1 cellular context compared by ENCODE assay signal in the genomic region with DNA sequence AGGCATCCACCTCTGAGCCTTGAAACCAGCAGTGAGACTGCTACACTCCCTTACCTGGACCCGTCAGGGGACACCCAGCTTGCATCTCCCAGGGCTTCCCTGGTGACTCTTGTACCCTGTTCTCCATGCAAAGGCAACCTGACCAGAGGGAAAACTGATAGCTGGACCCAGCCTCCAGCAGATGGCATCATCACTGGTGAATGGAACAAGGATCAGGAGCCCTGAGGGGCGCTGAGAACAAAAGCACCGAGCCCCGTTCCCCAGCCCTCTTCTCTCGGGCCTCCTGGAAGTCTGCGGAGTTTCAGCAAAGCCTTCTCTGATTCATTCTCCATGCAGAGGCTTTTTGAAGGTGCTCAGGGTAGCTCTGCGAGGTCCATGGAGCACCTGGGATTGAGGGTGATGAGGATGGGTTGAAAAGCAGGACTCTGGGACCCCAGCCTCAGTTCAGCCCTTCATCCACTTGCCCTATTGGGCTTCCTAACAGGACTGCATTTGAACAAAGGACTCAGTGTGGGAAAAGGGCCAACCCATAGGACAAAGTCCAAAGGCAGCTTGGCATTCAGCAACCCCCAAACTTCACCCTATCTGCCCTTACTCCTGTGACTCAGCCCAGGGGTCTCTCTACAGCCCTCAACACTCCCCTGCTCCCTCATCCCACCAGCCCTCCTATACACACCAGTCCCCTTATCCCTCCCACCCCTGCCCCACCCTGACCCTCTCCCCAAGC.
TF ChIP-seq lines count a peak whose summit lies in the region.

No MANE protein-coding gene starts in this region.

TF ChIP-seq in H1, 55 proteins besides CTCF, POLR2A, EP300 and RAD21:
- no peak for TF ChIP-seq GTF2F1 (IDR thresholded peaks at IDR 0.05; ENCODE audit: borderline replicate concordance, low read depth, low read length)
- no peak for TF ChIP-seq CHD1 (IDR thresholded peaks at IDR 0.05; ENCODE audit: low read depth, low read length)
- no peak for TF ChIP-seq BRCA1 (IDR thresholded peaks at IDR 0.05; ENCODE audit: low read depth, low read length)
- TF ChIP-seq POU5F1 (IDR thresholded peaks at IDR 0.05; ENCODE audit: low read depth, low read length) = no peak
- TF ChIP-seq BCL11A (IDR thresholded peaks at IDR 0.05; ENCODE audit: low read depth in 2 of 2, low read length in 2 of 2) = no peak
- TF ChIP-seq MAFK (IDR thresholded peaks at IDR 0.05; ENCODE audit: low read depth, low read length) = no peak
- TF ChIP-seq EZH2 (IDR thresholded peaks at IDR 0.05; ENCODE audit: low read depth, low read length, severe bottlenecking) = no peak
- no peak for TF ChIP-seq BACH1 (IDR thresholded peaks at IDR 0.05; ENCODE audit: low read length)
- TF ChIP-seq CBX8 (IDR thresholded peaks at IDR 0.05; ENCODE audit: borderline replicate concordance, low read depth, low read length) = no peak
- TF ChIP-seq PHF8 (conservative IDR thresholded peaks at IDR 0.05; ENCODE audit: low read depth, low read length) = no peak
- no peak for TF ChIP-seq JUN (IDR thresholded peaks at IDR 0.05; ENCODE audit: low read depth, low read length)
- no peak for TF ChIP-seq SP2 (IDR thresholded peaks at IDR 0.05; ENCODE audit: low read length)
- TF ChIP-seq, protein P1, sequence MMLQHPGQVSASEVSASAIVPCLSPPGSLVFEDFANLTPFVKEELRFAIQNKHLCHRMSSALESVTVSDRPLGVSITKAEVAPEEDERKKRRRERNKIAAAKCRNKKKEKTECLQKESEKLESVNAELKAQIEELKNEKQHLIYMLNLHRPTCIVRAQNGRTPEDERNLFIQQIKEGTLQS (IDR thresholded peaks at IDR 0.05; ENCODE audit: insufficient read depth, low read depth, low read length) = no peak
- TF ChIP-seq, protein P2, sequence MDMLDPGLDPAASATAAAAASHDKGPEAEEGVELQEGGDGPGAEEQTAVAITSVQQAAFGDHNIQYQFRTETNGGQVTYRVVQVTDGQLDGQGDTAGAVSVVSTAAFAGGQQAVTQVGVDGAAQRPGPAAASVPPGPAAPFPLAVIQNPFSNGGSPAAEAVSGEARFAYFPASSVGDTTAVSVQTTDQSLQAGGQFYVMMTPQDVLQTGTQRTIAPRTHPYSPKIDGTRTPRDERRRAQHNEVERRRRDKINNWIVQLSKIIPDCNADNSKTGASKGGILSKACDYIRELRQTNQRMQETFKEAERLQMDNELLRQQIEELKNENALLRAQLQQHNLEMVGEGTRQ (IDR thresholded peaks at IDR 0.05; ENCODE audit: low read length) = no peak
- no peak for TF ChIP-seq SRF (IDR thresholded peaks at IDR 0.05; ENCODE audit: low read depth, low read length)
- no peak for TF ChIP-seq SP4 (IDR thresholded peaks at IDR 0.05; ENCODE audit: low read length)
